Comparison of ENCODE assay signal across 1 cellular context in the genomic region with DNA sequence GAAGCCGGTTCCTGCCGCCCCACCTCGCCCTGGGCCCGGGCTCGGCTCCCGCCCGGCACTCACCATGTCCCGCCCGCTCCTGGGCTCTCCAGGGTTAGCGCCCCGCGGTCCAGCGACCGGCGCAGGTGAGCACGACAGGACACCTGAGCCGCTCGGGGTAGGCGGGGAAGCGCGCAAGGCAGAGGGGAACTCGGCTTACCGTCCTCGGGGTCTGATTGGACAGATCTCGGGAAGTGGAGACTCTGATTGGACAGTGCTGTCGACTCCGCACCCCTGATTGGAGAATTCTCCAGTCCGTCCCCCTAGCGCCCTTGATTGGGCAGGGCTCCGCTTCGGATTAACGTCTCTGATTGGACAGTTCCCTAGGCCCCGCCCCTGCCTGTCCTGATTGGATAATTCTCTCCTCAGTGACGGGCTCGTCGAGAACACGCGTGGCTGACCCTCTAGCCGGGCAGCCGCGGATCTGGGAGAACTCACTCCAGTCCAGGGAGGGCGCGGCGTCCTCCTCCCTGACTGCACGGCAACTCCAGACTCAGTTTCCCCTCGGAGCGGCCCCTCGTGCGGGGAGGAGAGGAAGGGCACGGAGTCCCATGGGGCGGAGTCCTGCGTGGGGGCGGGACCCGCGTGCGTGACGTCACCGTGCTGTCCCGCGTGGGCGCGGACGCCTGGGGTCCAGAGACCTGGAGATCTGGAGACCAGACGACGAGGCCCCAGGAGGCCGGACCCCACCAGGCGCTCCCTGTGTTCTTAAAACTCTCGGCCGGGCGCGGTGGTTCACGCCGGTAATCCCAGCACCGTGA.
TF ChIP-seq lines count a peak whose summit lies in the region.

A gene (minus strand): TSS at position 197 of the 800 bp plus-strand sequence. CDS start 131 bp downstream, at position 66.

TF ChIP-seq in K562, 482 proteins besides CTCF, POLR2A, EP300 and RAD21 (continued from another document and continues in another):
- TF ChIP-seq, protein P1, sequence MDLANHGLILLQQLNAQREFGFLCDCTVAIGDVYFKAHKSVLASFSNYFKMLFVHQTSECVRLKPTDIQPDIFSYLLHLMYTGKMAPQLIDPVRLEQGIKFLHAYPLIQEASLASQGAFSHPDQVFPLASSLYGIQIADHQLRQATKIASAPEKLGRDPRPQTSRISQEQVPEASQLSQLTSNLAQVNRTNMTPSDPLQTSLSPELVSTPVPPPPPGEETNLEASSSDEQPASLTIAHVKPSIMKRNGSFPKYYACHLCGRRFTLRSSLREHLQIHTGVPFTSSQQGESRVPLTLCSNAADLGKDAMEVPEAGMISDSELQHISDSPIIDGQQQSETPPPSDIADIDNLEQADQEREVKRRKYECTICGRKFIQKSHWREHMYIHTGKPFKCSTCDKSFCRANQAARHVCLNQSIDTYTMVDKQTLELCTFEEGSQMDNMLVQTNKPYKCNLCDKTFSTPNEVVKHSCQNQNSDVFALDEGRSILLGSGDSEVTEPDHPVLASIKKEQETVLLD (IDR thresholded peaks at IDR 0.05) = peak; percentile 97
- TF ChIP-seq RFX5 (IDR thresholded peaks at IDR 0.05; ENCODE audit: low read depth, low read length) (peak; percentile 12; the same call in 1 of the 2 replicates), SMARCE1 (IDR thresholded peaks at IDR 0.05) (no peak), ZNF324 (CRISPR knock-in tag; IDR thresholded peaks at IDR 0.05) (0 out of 2 replicates have a peak, but pooled peaks have one; percentile 45), SNIP1 (IDR thresholded peaks at IDR 0.05; ENCODE audit: low read depth) (no peak), MYC (IDR thresholded peaks at IDR 0.05; ENCODE audit: low read depth, low read length) (no peak), MYC (CRISPR knock-in tag; IDR thresholded peaks at IDR 0.05; ENCODE audit: borderline replicate concordance, low read depth) (peak; percentile 84; the same call in 1 of the 2 replicates), TCFL5 (CRISPR knock-in tag; conservative IDR thresholded peaks at IDR 0.05) (no peak), KLF16 (IDR thresholded peaks at IDR 0.05) (no peak), RCOR1 (IDR thresholded peaks at IDR 0.05; ENCODE audit: borderline replicate concordance in 1 of 2, low read depth in 2 of 2, low read length in 2 of 2) (no peak; a peak in 1 of 4 replicates), NELFE (IDR thresholded peaks at IDR 0.05; ENCODE audit: insufficient read depth, insufficient read length) (no peak), MEF2A (IDR thresholded peaks at IDR 0.05; ENCODE audit: control insufficient read depth, low read depth, low read length) (no peak), ZNF212 (CRISPR knock-in tag; IDR thresholded peaks at IDR 0.05) (no peak), NFIX (CRISPR knock-in tag; IDR thresholded peaks at IDR 0.05; ENCODE audit: low read depth) (no peak), YBX1 (IDR thresholded peaks at IDR 0.05) (no peak), ZNF77 (CRISPR knock-in tag; IDR thresholded peaks at IDR 0.05) (no peak), YY1 (IDR thresholded peaks at IDR 0.05; ENCODE audit: borderline replicate concordance in 1 of 3, control insufficient read depth in 1 of 3, extremely low read depth in 1 of 3, insufficient read depth in 3 of 3, insufficient read length in 1 of 3, insufficient replicate concordance in 2 of 3, low read depth in 1 of 3, low read length in 2 of 3) (no peak), CBX3 (IDR thresholded peaks at IDR 0.05; ENCODE audit: borderline replicate concordance in 1 of 2, low read length in 2 of 2) (peak in 1 of 2 experiments; percentile 37; a peak in 1 of 3 replicates), HDGF (IDR thresholded peaks at IDR 0.05) (no peak), ELF1 (tag; IDR thresholded peaks at IDR 0.05) (no peak), PRPF4 (IDR thresholded peaks at IDR 0.05; ENCODE audit: insufficient read depth, low read depth, low read length, poor library complexity, severe bottlenecking) (no peak), GTF2A2 (tag; IDR thresholded peaks at IDR 0.05) (no peak), ZNF217 (CRISPR knock-in tag; IDR thresholded peaks at IDR 0.05) (no peak), HDAC1 (IDR thresholded peaks at IDR 0.05) (peak in 1 of 2 experiments; percentile 98; a peak in 2 of 4 replicates), KHSRP (IDR thresholded peaks at IDR 0.05) (peak; percentile 91), DIDO1 (tag; IDR thresholded peaks at IDR 0.05; ENCODE audit: low read depth) (no peak), ZNF551 (CRISPR knock-in tag; IDR thresholded peaks at IDR 0.05) (no peak), FIP1L1 (IDR thresholded peaks at IDR 0.05; ENCODE audit: low read depth, low read length, poor library complexity, severe bottlenecking) (peak; percentile 68), BRF1 (IDR thresholded peaks at IDR 0.05; ENCODE audit: borderline replicate concordance, extremely low read depth, insufficient read length) (no peak), PHB (CRISPR knock-in tag; IDR thresholded peaks at IDR 0.05) (0 out of 2 replicates have a peak, but pooled peaks have one; percentile 57), RB1 (IDR thresholded peaks at IDR 0.05; ENCODE audit: low read depth) (peak; percentile 83), ZNF766 (CRISPR knock-in tag; conservative IDR thresholded peaks at IDR 0.05) (0 out of 2 replicates have a peak, but pooled peaks have one; percentile 2), KDM2B (CRISPR knock-in tag; IDR thresholded peaks at IDR 0.05) (no peak), ZNF224 (CRISPR knock-in tag; IDR thresholded peaks at IDR 0.05) (peak; percentile 20; the same call in 1 of the 2 replicates), ZNF24 (IDR thresholded peaks at IDR 0.05) (no peak)
- TF ChIP-seq, protein P2, sequence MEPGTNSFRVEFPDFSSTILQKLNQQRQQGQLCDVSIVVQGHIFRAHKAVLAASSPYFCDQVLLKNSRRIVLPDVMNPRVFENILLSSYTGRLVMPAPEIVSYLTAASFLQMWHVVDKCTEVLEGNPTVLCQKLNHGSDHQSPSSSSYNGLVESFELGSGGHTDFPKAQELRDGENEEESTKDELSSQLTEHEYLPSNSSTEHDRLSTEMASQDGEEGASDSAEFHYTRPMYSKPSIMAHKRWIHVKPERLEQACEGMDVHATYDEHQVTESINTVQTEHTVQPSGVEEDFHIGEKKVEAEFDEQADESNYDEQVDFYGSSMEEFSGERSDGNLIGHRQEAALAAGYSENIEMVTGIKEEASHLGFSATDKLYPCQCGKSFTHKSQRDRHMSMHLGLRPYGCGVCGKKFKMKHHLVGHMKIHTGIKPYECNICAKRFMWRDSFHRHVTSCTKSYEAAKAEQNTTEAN (CRISPR knock-in tag; IDR thresholded peaks at IDR 0.05) = no peak
- TF ChIP-seq, protein P3, sequence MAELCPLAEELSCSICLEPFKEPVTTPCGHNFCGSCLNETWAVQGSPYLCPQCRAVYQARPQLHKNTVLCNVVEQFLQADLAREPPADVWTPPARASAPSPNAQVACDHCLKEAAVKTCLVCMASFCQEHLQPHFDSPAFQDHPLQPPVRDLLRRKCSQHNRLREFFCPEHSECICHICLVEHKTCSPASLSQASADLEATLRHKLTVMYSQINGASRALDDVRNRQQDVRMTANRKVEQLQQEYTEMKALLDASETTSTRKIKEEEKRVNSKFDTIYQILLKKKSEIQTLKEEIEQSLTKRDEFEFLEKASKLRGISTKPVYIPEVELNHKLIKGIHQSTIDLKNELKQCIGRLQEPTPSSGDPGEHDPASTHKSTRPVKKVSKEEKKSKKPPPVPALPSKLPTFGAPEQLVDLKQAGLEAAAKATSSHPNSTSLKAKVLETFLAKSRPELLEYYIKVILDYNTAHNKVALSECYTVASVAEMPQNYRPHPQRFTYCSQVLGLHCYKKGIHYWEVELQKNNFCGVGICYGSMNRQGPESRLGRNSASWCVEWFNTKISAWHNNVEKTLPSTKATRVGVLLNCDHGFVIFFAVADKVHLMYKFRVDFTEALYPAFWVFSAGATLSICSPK (IDR thresholded peaks at IDR 0.05; ENCODE audit: borderline replicate concordance) = no peak
- TF ChIP-seq, protein P4, sequence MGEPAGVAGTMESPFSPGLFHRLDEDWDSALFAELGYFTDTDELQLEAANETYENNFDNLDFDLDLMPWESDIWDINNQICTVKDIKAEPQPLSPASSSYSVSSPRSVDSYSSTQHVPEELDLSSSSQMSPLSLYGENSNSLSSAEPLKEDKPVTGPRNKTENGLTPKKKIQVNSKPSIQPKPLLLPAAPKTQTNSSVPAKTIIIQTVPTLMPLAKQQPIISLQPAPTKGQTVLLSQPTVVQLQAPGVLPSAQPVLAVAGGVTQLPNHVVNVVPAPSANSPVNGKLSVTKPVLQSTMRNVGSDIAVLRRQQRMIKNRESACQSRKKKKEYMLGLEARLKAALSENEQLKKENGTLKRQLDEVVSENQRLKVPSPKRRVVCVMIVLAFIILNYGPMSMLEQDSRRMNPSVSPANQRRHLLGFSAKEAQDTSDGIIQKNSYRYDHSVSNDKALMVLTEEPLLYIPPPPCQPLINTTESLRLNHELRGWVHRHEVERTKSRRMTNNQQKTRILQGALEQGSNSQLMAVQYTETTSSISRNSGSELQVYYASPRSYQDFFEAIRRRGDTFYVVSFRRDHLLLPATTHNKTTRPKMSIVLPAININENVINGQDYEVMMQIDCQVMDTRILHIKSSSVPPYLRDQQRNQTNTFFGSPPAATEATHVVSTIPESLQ (CRISPR knock-in tag; IDR thresholded peaks at IDR 0.05) = 0 out of 2 replicates have a peak, but pooled peaks have one; percentile 62
- TF ChIP-seq, protein P5, sequence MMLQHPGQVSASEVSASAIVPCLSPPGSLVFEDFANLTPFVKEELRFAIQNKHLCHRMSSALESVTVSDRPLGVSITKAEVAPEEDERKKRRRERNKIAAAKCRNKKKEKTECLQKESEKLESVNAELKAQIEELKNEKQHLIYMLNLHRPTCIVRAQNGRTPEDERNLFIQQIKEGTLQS (IDR thresholded peaks at IDR 0.05) = peak; percentile 97
- TF ChIP-seq, protein P5 (CRISPR knock-in tag; conservative IDR thresholded peaks at IDR 0.05) = no peak
- TF ChIP-seq, protein P6, sequence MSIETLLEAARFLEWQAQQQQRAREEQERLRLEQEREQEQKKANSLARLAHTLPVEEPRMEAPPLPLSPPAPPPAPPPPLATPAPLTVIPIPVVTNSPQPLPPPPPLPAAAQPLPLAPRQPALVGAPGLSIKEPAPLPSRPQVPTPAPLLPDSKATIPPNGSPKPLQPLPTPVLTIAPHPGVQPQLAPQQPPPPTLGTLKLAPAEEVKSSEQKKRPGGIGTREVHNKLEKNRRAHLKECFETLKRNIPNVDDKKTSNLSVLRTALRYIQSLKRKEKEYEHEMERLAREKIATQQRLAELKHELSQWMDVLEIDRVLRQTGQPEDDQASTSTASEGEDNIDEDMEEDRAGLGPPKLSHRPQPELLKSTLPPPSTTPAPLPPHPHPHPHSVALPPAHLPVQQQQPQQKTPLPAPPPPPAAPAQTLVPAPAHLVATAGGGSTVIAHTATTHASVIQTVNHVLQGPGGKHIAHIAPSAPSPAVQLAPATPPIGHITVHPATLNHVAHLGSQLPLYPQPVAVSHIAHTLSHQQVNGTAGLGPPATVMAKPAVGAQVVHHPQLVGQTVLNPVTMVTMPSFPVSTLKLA (conservative IDR thresholded peaks at IDR 0.05) = peak; percentile 85 to 91
- TF ChIP-seq, protein P7, sequence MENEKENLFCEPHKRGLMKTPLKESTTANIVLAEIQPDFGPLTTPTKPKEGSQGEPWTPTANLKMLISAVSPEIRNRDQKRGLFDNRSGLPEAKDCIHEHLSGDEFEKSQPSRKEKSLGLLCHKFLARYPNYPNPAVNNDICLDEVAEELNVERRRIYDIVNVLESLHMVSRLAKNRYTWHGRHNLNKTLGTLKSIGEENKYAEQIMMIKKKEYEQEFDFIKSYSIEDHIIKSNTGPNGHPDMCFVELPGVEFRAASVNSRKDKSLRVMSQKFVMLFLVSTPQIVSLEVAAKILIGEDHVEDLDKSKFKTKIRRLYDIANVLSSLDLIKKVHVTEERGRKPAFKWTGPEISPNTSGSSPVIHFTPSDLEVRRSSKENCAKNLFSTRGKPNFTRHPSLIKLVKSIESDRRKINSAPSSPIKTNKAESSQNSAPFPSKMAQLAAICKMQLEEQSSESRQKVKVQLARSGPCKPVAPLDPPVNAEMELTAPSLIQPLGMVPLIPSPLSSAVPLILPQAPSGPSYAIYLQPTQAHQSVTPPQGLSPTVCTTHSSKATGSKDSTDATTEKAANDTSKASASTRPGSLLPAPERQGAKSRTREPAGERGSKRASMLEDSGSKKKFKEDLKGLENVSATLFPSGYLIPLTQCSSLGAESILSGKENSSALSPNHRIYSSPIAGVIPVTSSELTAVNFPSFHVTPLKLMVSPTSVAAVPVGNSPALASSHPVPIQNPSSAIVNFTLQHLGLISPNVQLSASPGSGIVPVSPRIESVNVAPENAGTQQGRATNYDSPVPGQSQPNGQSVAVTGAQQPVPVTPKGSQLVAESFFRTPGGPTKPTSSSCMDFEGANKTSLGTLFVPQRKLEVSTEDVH (IDR thresholded peaks at IDR 0.05; ENCODE audit: low read depth, partially characterized antibody) = peak; percentile 73
- TF ChIP-seq, protein P8, sequence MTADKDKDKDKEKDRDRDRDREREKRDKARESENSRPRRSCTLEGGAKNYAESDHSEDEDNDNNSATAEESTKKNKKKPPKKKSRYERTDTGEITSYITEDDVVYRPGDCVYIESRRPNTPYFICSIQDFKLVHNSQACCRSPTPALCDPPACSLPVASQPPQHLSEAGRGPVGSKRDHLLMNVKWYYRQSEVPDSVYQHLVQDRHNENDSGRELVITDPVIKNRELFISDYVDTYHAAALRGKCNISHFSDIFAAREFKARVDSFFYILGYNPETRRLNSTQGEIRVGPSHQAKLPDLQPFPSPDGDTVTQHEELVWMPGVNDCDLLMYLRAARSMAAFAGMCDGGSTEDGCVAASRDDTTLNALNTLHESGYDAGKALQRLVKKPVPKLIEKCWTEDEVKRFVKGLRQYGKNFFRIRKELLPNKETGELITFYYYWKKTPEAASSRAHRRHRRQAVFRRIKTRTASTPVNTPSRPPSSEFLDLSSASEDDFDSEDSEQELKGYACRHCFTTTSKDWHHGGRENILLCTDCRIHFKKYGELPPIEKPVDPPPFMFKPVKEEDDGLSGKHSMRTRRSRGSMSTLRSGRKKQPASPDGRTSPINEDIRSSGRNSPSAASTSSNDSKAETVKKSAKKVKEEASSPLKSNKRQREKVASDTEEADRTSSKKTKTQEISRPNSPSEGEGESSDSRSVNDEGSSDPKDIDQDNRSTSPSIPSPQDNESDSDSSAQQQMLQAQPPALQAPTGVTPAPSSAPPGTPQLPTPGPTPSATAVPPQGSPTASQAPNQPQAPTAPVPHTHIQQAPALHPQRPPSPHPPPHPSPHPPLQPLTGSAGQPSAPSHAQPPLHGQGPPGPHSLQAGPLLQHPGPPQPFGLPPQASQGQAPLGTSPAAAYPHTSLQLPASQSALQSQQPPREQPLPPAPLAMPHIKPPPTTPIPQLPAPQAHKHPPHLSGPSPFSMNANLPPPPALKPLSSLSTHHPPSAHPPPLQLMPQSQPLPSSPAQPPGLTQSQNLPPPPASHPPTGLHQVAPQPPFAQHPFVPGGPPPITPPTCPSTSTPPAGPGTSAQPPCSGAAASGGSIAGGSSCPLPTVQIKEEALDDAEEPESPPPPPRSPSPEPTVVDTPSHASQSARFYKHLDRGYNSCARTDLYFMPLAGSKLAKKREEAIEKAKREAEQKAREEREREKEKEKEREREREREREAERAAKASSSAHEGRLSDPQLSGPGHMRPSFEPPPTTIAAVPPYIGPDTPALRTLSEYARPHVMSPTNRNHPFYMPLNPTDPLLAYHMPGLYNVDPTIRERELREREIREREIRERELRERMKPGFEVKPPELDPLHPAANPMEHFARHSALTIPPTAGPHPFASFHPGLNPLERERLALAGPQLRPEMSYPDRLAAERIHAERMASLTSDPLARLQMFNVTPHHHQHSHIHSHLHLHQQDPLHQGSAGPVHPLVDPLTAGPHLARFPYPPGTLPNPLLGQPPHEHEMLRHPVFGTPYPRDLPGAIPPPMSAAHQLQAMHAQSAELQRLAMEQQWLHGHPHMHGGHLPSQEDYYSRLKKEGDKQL (CRISPR knock-in tag; IDR thresholded peaks at IDR 0.05; ENCODE audit: borderline replicate concordance) = no peak
